Comparison of ENCODE assay signal across 10 cellular contexts in the genomic region with DNA sequence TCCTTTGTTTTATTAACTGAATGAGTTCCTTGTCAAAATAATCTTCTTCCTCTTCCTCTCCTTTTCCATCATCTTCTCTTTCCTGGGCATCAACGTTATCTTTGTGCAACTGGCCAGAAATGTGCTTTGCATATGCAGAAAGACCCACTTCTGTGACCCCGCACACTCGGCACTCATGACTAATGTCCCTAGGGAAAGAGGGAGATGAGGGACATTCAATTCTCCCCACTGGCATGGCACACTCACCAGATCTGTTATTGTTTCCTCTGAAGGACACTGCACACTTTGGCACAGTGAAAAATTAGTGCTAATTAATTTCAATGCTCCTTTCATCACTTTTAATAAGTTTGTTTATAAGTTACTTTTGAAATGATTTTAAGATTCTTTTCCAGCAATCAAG. TPM values are rescaled to one million over a fixed set of nuclear protein-coding genes. Genes with fewer than 3 reads are reported as not detected.
A peak's percentile ranks its signal among the peaks of the same experiment; 100 is the strongest.
DNase-seq lines count a peak whose midpoint lies in the region; ATAC-seq, FAIRE-seq and TF ChIP-seq lines count a peak whose summit lies in the region.
"Had no signal": no experiment of that assay in that cellular context is flagged by ENCODE, and none has a peak within 500 bp of the region (broad histone marks: within the 10 kb centered on the region; RNA-seq: fewer than 3 reads in every experiment).

No MANE protein-coding gene starts in this region.

- POLR2A ChIA-PET in GM12878 (lab: Charles Lee), result interaction anchor here (1.4 kb wide), 1 partner anchor 7 kb away, joined by 3 read pairs; no protein-coding TSS in a partner anchor

- H3K9me3 ChIP-seq in GM12878 (replicated peaks; ENCODE audit: control insufficient read depth, insufficient read depth, low read length) (no peaks in the 10 kb centered on the region), right cardiac atrium (ENCODE audit: control insufficient read depth, low read length) (no peaks in the 10 kb centered on the region)

- H3K27me3 ChIP-seq in GM12878 (replicated peaks in 1 of 2; ENCODE audit: control insufficient read depth in 2 of 2, insufficient read depth in 2 of 2, low read length in 1 of 2) (no peaks in the 10 kb centered on the region), right cardiac atrium (ENCODE audit: control insufficient read depth, insufficient read depth) (no peaks in the 10 kb centered on the region)

- H3K36me3 ChIP-seq in GM12878 (ENCODE audit: control insufficient read depth in 2 of 2, insufficient read depth in 2 of 2, low read length in 1 of 2), result no peaks in the 10 kb centered on the region

- CTCF ChIA-PET in GM12878 (lab: Yijun Ruan, JAX), result interaction anchor here (0.6 to 1.3 kb wide), 3 partner anchors 15 to 201 kb away, joined by 3 to 4 read pairs (median 4); no protein-coding TSS in a partner anchor

- SMC1A ChIA-PET in GM12878 (lab: Charles Lee; ENCODE audit: uncharacterized antibody, unreplicated experiment), result interaction anchor here (0.8 to 0.9 kb wide), 2 partner anchors 36 to 193 kb away, joined by 3 to 4 read pairs; no protein-coding TSS in a partner anchor

- TF ChIP-seq POLR2A in GM12892 (IDR thresholded peaks at IDR 0.05; ENCODE audit: low read depth, low read length) (no peak), GM12878 (IDR thresholded peaks at IDR 0.05; ENCODE audit: low read depth, low read length) (no peak)

- intact Hi-C loops in GM12878 (cut with micrococcal nuclease; ENCODE audit: unreplicated experiment), result no loop called here
- intact Hi-C loops in right cardiac atrium (cut with DNase I), result loop anchor here in 1 of 4 donors (10.0 kb wide), 1 partner anchor 52 kb away; no protein-coding TSS in a partner anchor

- peak overlapping the region; percentile 21; the same call in 1 of the 2 replicates for H3K4me2 ChIP-seq in GM12878 (ENCODE audit: control insufficient read depth, insufficient read depth)

- H3K27ac ChIP-seq in GM12878 (ENCODE audit: control insufficient read depth, insufficient read depth) (0 out of 2 replicates have a peak overlapping the region, but pooled peaks have one; percentile 30), right cardiac atrium (ENCODE audit: low read length) (peak overlapping the region; percentile 99), skin epidermis (peak overlapping the region in 19 of 21 experiments; percentile 37 to 84 (median 66))

- H3K4me3 ChIP-seq in GM12878 (no peak overlapping the region), right cardiac atrium (ENCODE audit: low read length) (peak overlapping the region; percentile 81), skin epidermis (peak overlapping the region in 1 of 7 experiments; percentile 4)

- in situ Hi-C loops in GM12878 (cut with MboI), result no loop called here

- no peak overlapping the region for H2AFZ ChIP-seq in GM12878 (ENCODE audit: control insufficient read depth, low read depth, low read length)

- TF ChIP-seq CTCF in GM12878 (IDR thresholded peaks at IDR 0.05 in 2 of 3, conservative IDR thresholded peaks at IDR 0.05 in 1 of 3; ENCODE audit: control insufficient read depth in 2 of 3, extremely low read depth in 1 of 3, insufficient read depth in 1 of 3, low read depth in 3 of 3, low read length in 3 of 3), result no peak

- FAIRE-seq in GM12892 (lab: Jason Lieb, UNC) (peak; percentile 17), GM12878 (lab: Jason Lieb, UNC) (no peak)

- no peaks in the 10 kb centered on the region; the same call in 1 of the 2 replicates for H3K79me2 ChIP-seq in GM12878 (ENCODE audit: control insufficient read depth, insufficient read depth, low read length)

- TF ChIP-seq RAD21 in GM12878 (IDR thresholded peaks at IDR 0.05; ENCODE audit: insufficient read depth, low read depth, low read length), result no peak

- H3K9ac ChIP-seq in GM12878 (ENCODE audit: control insufficient read depth, insufficient read depth, low read length), result no peak overlapping the region

- WGBS in GM12878 (ENCODE audit: insufficient coverage, insufficient replicate concordance, low lambda C conversion rate, missing lambda C conversion rate), result 0% methylated on average over 3 of the region's 3 CpGs
- 11% methylated on average over 3 of the region's 3 CpGs for WGBS in right cardiac atrium

- BruUV-seq in GM12878 (replicated peaks; lab: Mats Ljungman, UMichigan), result no TSS peak

- DNase-seq in GM12892 (ENCODE audit: insufficient read length) (no peak), GM12878 (ENCODE audit: low read depth, low spot score) (no peak), right cardiac atrium (no peak), NCI-H446 treated with DMSO at 0.1 percent for 48 hours (lab: John Stamatoyannopoulos, UW) (no peak), NCI-H1105 (lab: John Stamatoyannopoulos, UW) (no peak)
- DNase-seq in activated naive CD4-positive, alpha-beta T cell treated with Interleukin-2 at 50 U/mL for 16 hours, result no peak
- DNase-seq: SHP77 had no signal

- no peaks in the 10 kb centered on the region for H4K20me1 ChIP-seq in GM12878 (ENCODE audit: control insufficient read depth, insufficient read depth)

- RAD21 ChIA-PET in GM12878 (lab: Charles Lee; ENCODE audit: unreplicated experiment), result interaction anchor here (1.1 kb wide), 1 partner anchor 17 kb away, joined by 4 read pairs; no protein-coding TSS in a partner anchor

- ATAC-seq in GM12878 (no peak), right cardiac atrium (peak; percentile 24 to 52), GM19328 (IDR thresholded peaks at IDR 0.05; ENCODE audit: unreplicated experiment) (no peak)
- ATAC-seq: activated naive CD4-positive, alpha-beta T cell treated with anti-CD3 and anti-CD28 coated beads, Interleukin-2, amount 50 U/mL, for 72 hours had no signal

- no peak for TF ChIP-seq EP300 in GM12878 (IDR thresholded peaks at IDR 0.05; ENCODE audit: borderline replicate concordance in 1 of 2, control insufficient read depth in 1 of 2, low read depth in 2 of 2, low read length in 2 of 2)

- H3K4me1 ChIP-seq in GM12878 (ENCODE audit: control insufficient read depth, insufficient read depth, low read length) (peaks cover 8% of the 10 kb centered on the region), right cardiac atrium (ENCODE audit: control insufficient read depth, insufficient read depth, low read length) (peaks cover 3% of the 10 kb centered on the region)

TF ChIP-seq in GM12878, 131 proteins besides CTCF, POLR2A, EP300 and RAD21:
- TF ChIP-seq FOXK2 (IDR thresholded peaks at IDR 0.05) (no peak), POLR2AphosphoS5 (IDR thresholded peaks at IDR 0.05; ENCODE audit: low read length) (no peak), MEF2B (IDR thresholded peaks at IDR 0.05; ENCODE audit: partially characterized antibody, poor library complexity, severe bottlenecking) (peak; percentile 27), NFXL1 (IDR thresholded peaks at IDR 0.05; ENCODE audit: borderline replicate concordance) (no peak)

RNA-seq across cellular contexts. Expression of a gene that starts 34.0 kb away (rescaled TPM):
- 27.6 TPM for polyA plus RNA-seq in GM12892 (2012; ENCODE audit: missing spikeins)
- 78.8 and 81.1 TPM in 2 replicates for total RNA-seq in GM12878 (2013; cell fraction: nucleolus; rRNA removed)
- 30.4 and 31.6 TPM in 2 replicates for total RNA-seq in GM12878 (2014; rRNA removed)
- 38.1 and 40.3 TPM in 2 replicates for total RNA-seq in GM12878 (2014; rRNA removed; fragmentation: Illumina TruSeq; extraction: Trizol)
- 35.6 and 37.8 TPM in 2 replicates for total RNA-seq in GM12878 (2021)
- 16.3 TPM for polyA plus RNA-seq in GM12878 (2011; ENCODE audit: low read depth)
- polyA plus RNA-seq in GM12878 (2011; rRNA removed), result 30.9 and 35.3 TPM in 2 replicates
- polyA plus RNA-seq in GM12878 (2011; cell fraction: cytosol; rRNA removed), result 23.2 and 29.2 TPM in 2 replicates
- 13.0 and 17.1 TPM in 2 replicates for polyA plus RNA-seq in GM12878 (2011; cell fraction: nucleus; rRNA removed)
- polyA plus RNA-seq in GM12878 (2012), result 17.2 and 20.5 TPM in 2 replicates
- polyA plus RNA-seq in GM12878 (2014; fragmentation: Illumina TruSeq; extraction: Trizol), result 33.4 and 39.2 TPM in 2 replicates
- polyA plus RNA-seq in GM12878 (2014; fragmentation: Nextera tagmentation; extraction: Ambion mirVana), result 10 to 100 TPM; 10.7 to 13.4 TPM
- polyA plus RNA-seq in GM12878 (2014; rRNA removed), result 13.8 TPM in 2 replicates
- polyA plus RNA-seq in GM12878 (2016; fragmentation: Nextera tagmentation; extraction: Ambion mirVana), result 10 to 100 TPM; 36.9 to 45.3 TPM
- polyA minus RNA-seq in GM12878 (2011; rRNA and poly(A)+ RNA removed), result 60.5 and 147 TPM in 2 replicates
- polyA minus RNA-seq in GM12878 (2011; cell fraction: cytosol; rRNA and poly(A)+ RNA removed), result 23.1 and 24.3 TPM in 2 replicates
- polyA minus RNA-seq in GM12878 (2011; cell fraction: nucleus; rRNA and poly(A)+ RNA removed), result 15.1 and 19.7 TPM in 2 replicates
- total RNA-seq in right cardiac atrium, result 100 to 1,000 TPM; 408 to 507 (median 423) TPM
- polyA plus RNA-seq in right cardiac atrium, result 94.6 TPM

RNA-seq across cellular contexts. Expression of a gene that starts 38.5 kb away (rescaled TPM):
- 104 TPM for polyA plus RNA-seq in GM12892 (2012; ENCODE audit: missing spikeins)
- total RNA-seq in GM12878 (2013; cell fraction: nucleolus; rRNA removed), result 220 and 239 TPM in 2 replicates
- total RNA-seq in GM12878 (2014; rRNA removed), result 51.9 and 65.2 TPM in 2 replicates
- total RNA-seq in GM12878 (2014; rRNA removed; fragmentation: Illumina TruSeq; extraction: Trizol), result 126 and 134 TPM in 2 replicates
- total RNA-seq in GM12878 (2021), result 56.6 and 56.8 TPM in 2 replicates
- polyA plus RNA-seq in GM12878 (2011; ENCODE audit: low read depth), result 41.7 TPM
- polyA plus RNA-seq in GM12878 (2011; rRNA removed), result 90.8 and 147 TPM in 2 replicates
- 36.4 and 37.2 TPM in 2 replicates for polyA plus RNA-seq in GM12878 (2011; cell fraction: cytosol; rRNA removed)
- polyA plus RNA-seq in GM12878 (2011; cell fraction: nucleus; rRNA removed), result 43.5 and 48.7 TPM in 2 replicates
- 88.0 and 119 TPM in 2 replicates for polyA plus RNA-seq in GM12878 (2012)
- polyA plus RNA-seq in GM12878 (2014; fragmentation: Illumina TruSeq; extraction: Trizol), result 127 and 130 TPM in 2 replicates
- polyA plus RNA-seq in GM12878 (2014; fragmentation: Nextera tagmentation; extraction: Ambion mirVana), result 10 to 100 TPM; 63.5 to 68.1 TPM
- 65.8 and 78.7 TPM in 2 replicates for polyA plus RNA-seq in GM12878 (2014; rRNA removed)
- polyA plus RNA-seq in GM12878 (2016; fragmentation: Nextera tagmentation; extraction: Ambion mirVana), result 10 to 100 TPM; 70.5 to 86.8 TPM
- polyA minus RNA-seq in GM12878 (2011; rRNA and poly(A)+ RNA removed), result 34.4 and 39.9 TPM in 2 replicates
- 21.2 and 23.1 TPM in 2 replicates for polyA minus RNA-seq in GM12878 (2011; cell fraction: cytosol; rRNA and poly(A)+ RNA removed)
- 17.0 and 24.8 TPM in 2 replicates for polyA minus RNA-seq in GM12878 (2011; cell fraction: nucleus; rRNA and poly(A)+ RNA removed)
- total RNA-seq in right cardiac atrium, result 10 to 100 TPM; 33.7 to 42.7 (median 39.0) TPM
- polyA plus RNA-seq in right cardiac atrium, result 28.4 TPM

Comparison
In these comparisons a context has a peak if more than half of its experiments do, and no peak if none do; other contexts are left out.
1. ATAC-seq: peak in right cardiac atrium (2 of 2); none in GM12878 (single experiment) and GM19328 (single experiment).
2. H3K27ac ChIP-seq: peak in every context shown above with its lines; median percentile 99 in right cardiac atrium; 66 in skin epidermis; 30 in GM12878.
3. RNA of a gene that starts 34.0 kb away (total RNA-seq): 408 to 507 TPM in right cardiac atrium; 30.4 to 81.1 TPM in GM12878; every median in the first group is over 4 times any median in the second.